ENCODE assay signal across 8 cellular contexts in the genomic region with DNA sequence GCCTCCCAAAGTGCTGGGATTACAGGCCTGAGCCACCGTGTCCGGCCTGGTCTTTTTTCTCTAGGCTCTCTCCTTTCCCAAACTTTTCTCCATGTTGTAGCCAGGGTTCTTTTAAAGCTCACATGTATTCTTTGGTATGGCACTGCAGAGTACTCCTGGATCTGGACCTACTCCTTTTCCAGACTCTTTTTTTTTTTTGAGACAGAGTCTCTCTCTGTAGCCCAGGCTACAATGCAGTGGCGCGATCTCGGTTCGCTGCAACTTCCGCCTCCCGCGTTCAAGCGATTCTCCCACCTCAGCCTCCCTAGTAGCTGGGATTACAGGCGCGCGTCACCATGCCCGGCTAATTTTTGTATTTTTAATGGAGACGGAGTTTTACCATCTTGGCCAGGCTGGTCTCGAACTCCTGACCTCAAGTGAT. TPM values are rescaled to one million over a fixed set of nuclear protein-coding genes. Genes with fewer than 3 reads are reported as not detected.
DNase-seq lines count a peak whose midpoint lies in the region; ATAC-seq, FAIRE-seq and TF ChIP-seq lines count a peak whose summit lies in the region.

No MANE protein-coding gene starts in this region.

- H2BK120ac ChIP-seq in H1 (replicated peaks; ENCODE audit: low read depth, low read length) (no peak overlapping the region), neuronal stem cell (ENCODE audit: low read depth, low read length) (no peak overlapping the region)

- no peak overlapping the region for H2BK15ac ChIP-seq in H1 (ENCODE audit: low read length)
- no peak overlapping the region for H2BK15ac ChIP-seq in neuronal stem cell (ENCODE audit: low read length)

- H3K56ac ChIP-seq in H1 (replicated peaks; ENCODE audit: insufficient read length, low read depth, low read length) = no peak overlapping the region

- CTCF ChIA-PET in CD4-positive, alpha-beta T cell (lab: Charles Lee) = interaction anchor here (1.2 to 3.4 kb wide), 4 partner anchors 32 to 854 kb away, joined by 3 to 27 read pairs (median 6); a partner anchor contains a TSS
- CTCF ChIA-PET in H1 (lab: Charles Lee; ENCODE audit: partially characterized antibody) = interaction anchor here (1.2 to 3.0 kb wide), 7 partner anchors 11 to 80 kb away, joined by 3 to 14 read pairs (median 4); no protein-coding TSS in a partner anchor

- 0 out of 2 replicates have a peak, but pooled peaks cover 2% of the 10 kb centered on the region for H3K23me2 ChIP-seq in H1 (ENCODE audit: low read depth, low read length)

- intact Hi-C loops in CD4-positive, alpha-beta T cell (cut with DNase I, micrococcal nuclease) = loop anchor here in 1 of 2 experiments (2.0 to 5.0 kb wide), 4 partner anchors 69 to 409 kb away; a partner anchor contains a TSS

- peak in 1 of 10 experiments; percentile 2 for DNase-seq in CD4-positive, alpha-beta T cell
- DNase-seq in OCI-M1 (lab: John Stamatoyannopoulos, UW) (peak; percentile 68), H1 (ENCODE audit: low read depth in 1 of 2, low spot score in 2 of 2) (no peak), neuronal stem cell (ENCODE audit: low spot score) (no peak), omental fat pad (ENCODE audit: low spot score) (no peak), NCI-H2227 (lab: John Stamatoyannopoulos, UW; ENCODE audit: unreplicated experiment) (no peak)
- DNase-seq in stimulated activated CD4-positive, alpha-beta T cell treated with anti-CD3 and anti-CD28 coated beads, Interleukin-4, amount 100 ng/mL, for 4 hours = no peak

- WGBS in H1 (ENCODE audit: extremely low coverage in 1 of 2, insufficient coverage in 1 of 2, insufficient read length in 1 of 2, insufficient replicate concordance in 2 of 2, low coverage in 1 of 2, low lambda C conversion rate in 2 of 2, missing lambda C conversion rate in 1 of 2), 2 experiments = 81% methylated on average over 16 of the region's 16 CpGs; no CpG with 5 or more reads in 1 of the 2 experiments
- no CpG with 5 or more reads among the region's 16 CpGs for WGBS in neuronal stem cell (ENCODE audit: extremely low coverage in 2 of 2, insufficient read length in 2 of 2, insufficient replicate concordance in 1 of 2), 2 donors

- H3K4ac ChIP-seq in H1 (replicated peaks; ENCODE audit: insufficient read length, low read depth, low read length) = no peak overlapping the region
- H3K4ac ChIP-seq in neuronal stem cell (ENCODE audit: low read length) = no peak overlapping the region

- H3K9ac ChIP-seq in H1 (replicated peaks in 1 of 4; ENCODE audit: extremely low read depth in 1 of 4, low read depth in 3 of 4, low read length in 3 of 4) (no peak overlapping the region; a peak in 1 of 7 replicates), neuronal stem cell (ENCODE audit: low read depth, low read length, poor library complexity) (no peak overlapping the region)

- no peaks in the 10 kb centered on the region; a peak in 1 of 4 replicates for H3K79me2 ChIP-seq in H1 (ENCODE audit: control insufficient read depth in 1 of 2, insufficient read depth in 2 of 2, low read length in 2 of 2)

- TF ChIP-seq POLR2A in H1 (IDR thresholded peaks at IDR 0.05; ENCODE audit: control extremely low read depth in 1 of 2, low read depth in 2 of 2, low read length in 2 of 2) = no peak

- H2AFZ ChIP-seq in H1 (ENCODE audit: low read length) (no peak overlapping the region), neuronal stem cell (ENCODE audit: low read length) (peak overlapping the region; percentile 89)

- no peak for TF ChIP-seq EP300 in H1 (IDR thresholded peaks at IDR 0.05; ENCODE audit: borderline replicate concordance in 1 of 2, low read depth in 2 of 2, low read length in 2 of 2)

- no peak overlapping the region for H4K5ac ChIP-seq in H1 (ENCODE audit: insufficient read length, low read depth, low read length)

- H3K36me3 Mint-ChIP-seq in CD4-positive, alpha-beta T cell (ENCODE audit: low read depth) = peaks cover 44% of the 10 kb centered on the region

- TF ChIP-seq RAD21 in H1 (IDR thresholded peaks at IDR 0.05 in 1 of 2, conservative IDR thresholded peaks at IDR 0.05 in 1 of 2; ENCODE audit: low read depth in 2 of 2, low read length in 2 of 2) = no peak

- H2AK5ac ChIP-seq in H1 (ENCODE audit: low read depth, low read length) = no peak overlapping the region
- H2AK5ac ChIP-seq in neuronal stem cell (ENCODE audit: low read depth, low read length) = peak overlapping the region; percentile 68

- no peak overlapping the region for H2BK12ac ChIP-seq in H1 (ENCODE audit: low read depth, low read length)
- H2BK12ac ChIP-seq in neuronal stem cell (ENCODE audit: low read length) = no peak overlapping the region

- H3K14ac ChIP-seq in H1 (ENCODE audit: insufficient read length) (no peak overlapping the region), neuronal stem cell (ENCODE audit: low read length) (no peak overlapping the region)

- no peak for FAIRE-seq in H1 (lab: Jason Lieb, UNC)

- ATAC-seq in CD4-positive, alpha-beta T cell (ENCODE audit: poor library complexity) = no peak
- ATAC-seq in omental fat pad (ENCODE audit: low FRiP score) = no peak
- ATAC-seq in GM18868 (IDR thresholded peaks at IDR 0.05; ENCODE audit: unreplicated experiment) = no peak

- H2BK5ac ChIP-seq in H1 (ENCODE audit: low read depth, low read length) (no peak overlapping the region), neuronal stem cell (ENCODE audit: low read length) (no peak overlapping the region)

- H3K27ac ChIP-seq in CD4-positive, alpha-beta T cell (ENCODE audit: low read depth, low read length) = peak overlapping the region; percentile 90
- no peak overlapping the region for H3K27ac ChIP-seq in H1 (ENCODE audit: low read depth, low read length)
- no peak overlapping the region for H3K27ac ChIP-seq in neuronal stem cell (replicated peaks; ENCODE audit: low read length)

- H2BK20ac ChIP-seq in H1 (ENCODE audit: low read length) = no peak overlapping the region

- H4K91ac ChIP-seq in H1 (replicated peaks; ENCODE audit: insufficient read length, low read length) (no peak overlapping the region), neuronal stem cell (ENCODE audit: low read depth, low read length, poor library complexity) (no peak overlapping the region)

- POLR2A ChIA-PET in CD4-positive, alpha-beta T cell (lab: Charles Lee) = interaction anchor here (0.6 to 2.3 kb wide), 35 partner anchors 9 to 853 kb away, joined by 3 to 88 read pairs (median 5); a partner anchor contains a TSS
- POLR2A ChIA-PET in H1 (lab: Charles Lee; ENCODE audit: partially characterized antibody) = interaction anchor here (0.6 to 3.6 kb wide), 26 partner anchors 9 to 603 kb away, joined by 3 to 29 read pairs (median 4); a partner anchor contains a TSS

- H3K27me3 Mint-ChIP-seq in CD4-positive, alpha-beta T cell = peaks cover 5% of the 10 kb centered on the region

- H3K79me1 ChIP-seq in H1 (ENCODE audit: low read depth, low read length) (no peaks in the 10 kb centered on the region), neuronal stem cell (ENCODE audit: low read depth, low read length) (peaks cover 3% of the 10 kb centered on the region)

- H4K8ac ChIP-seq in H1 (ENCODE audit: extremely low read depth, insufficient read depth, low read length) (peak overlapping the region; percentile 77), neuronal stem cell (ENCODE audit: low read depth, low read length) (no peak overlapping the region)

- H3K27ac Mint-ChIP-seq in CD4-positive, alpha-beta T cell = peak overlapping the region; percentile 88

- H3K4me1 ChIP-seq in H1 (replicated peaks in 1 of 4; ENCODE audit: control insufficient read depth in 3 of 4, insufficient read depth in 4 of 4, low read length in 3 of 4) (no peaks in the 10 kb centered on the region; a peak in 1 of 7 replicates), neuronal stem cell (ENCODE audit: control insufficient read depth in 2 of 2, insufficient read depth in 1 of 2, low read depth in 1 of 2, low read length in 2 of 2) (peaks cover 3 to 5% of the 10 kb centered on the region in 2 donors)

- peak overlapping the region; percentile 32 to 74 (median 59); a peak in 6 of 8 replicates for H3K4me3 ChIP-seq in H1 (ENCODE audit: extremely low read depth in 1 of 4, insufficient read depth in 2 of 4, low read depth in 3 of 4, low read length in 4 of 4)
- peak overlapping the region; percentile 72 to 78 for H3K4me3 ChIP-seq in neuronal stem cell (ENCODE audit: low read length in 2 of 2)

- H3K9me3 Mint-ChIP-seq in CD4-positive, alpha-beta T cell = no peaks in the 10 kb centered on the region

- H3K27me3 ChIP-seq in CD4-positive, alpha-beta T cell (ENCODE audit: control insufficient read depth, insufficient read depth, low read length) = no peaks in the 10 kb centered on the region
- H3K27me3 ChIP-seq in H1 (replicated peaks in 1 of 4; ENCODE audit: control insufficient read depth in 3 of 4, extremely low read depth in 1 of 4, insufficient read depth in 3 of 4, low read length in 3 of 4) (no peaks in the 10 kb centered on the region; a peak in 1 of 7 replicates), neuronal stem cell (ENCODE audit: control insufficient read depth in 3 of 3, insufficient read depth in 3 of 3, low read depth in 1 of 3, low read length in 3 of 3) (peaks cover 0 to 5% (median 0%) of the 10 kb centered on the region in 3 experiments)

- TF ChIP-seq CTCF in CD4-positive, alpha-beta T cell (IDR thresholded peaks at IDR 0.05) = no peak
- TF ChIP-seq CTCF in H1 (IDR thresholded peaks at IDR 0.05; ENCODE audit: control extremely low read depth in 1 of 3, insufficient read depth in 1 of 3, low read depth in 1 of 3, low read length in 3 of 3) (no peak), omental fat pad (IDR thresholded peaks at IDR 0.05) (no peak)

- no peaks in the 10 kb centered on the region for H3K9me3 ChIP-seq in CD4-positive, alpha-beta T cell (ENCODE audit: control insufficient read depth, low read length)
- H3K9me3 ChIP-seq in H1 (ENCODE audit: insufficient read depth in 2 of 2, low read depth in 1 of 2, low read length in 1 of 2) = no peaks in the 10 kb centered on the region
- H3K9me3 ChIP-seq in neuronal stem cell (replicated peaks in 1 of 2; ENCODE audit: control insufficient read depth in 2 of 2, insufficient read depth in 1 of 2, low read depth in 1 of 2, low read length in 2 of 2) = no peaks in the 10 kb centered on the region

- no peak overlapping the region for H3K23ac ChIP-seq in H1 (ENCODE audit: insufficient read length)
- H3K23ac ChIP-seq in neuronal stem cell (ENCODE audit: low read depth, low read length, poor library complexity) = no peak overlapping the region

- H3K18ac ChIP-seq in H1 (ENCODE audit: extremely low read depth, low read length) (no peak overlapping the region), neuronal stem cell (ENCODE audit: low read length) (no peak overlapping the region)

- H3K4me3 Mint-ChIP-seq in CD4-positive, alpha-beta T cell = peak overlapping the region; percentile 94

- H3K4me1 Mint-ChIP-seq in CD4-positive, alpha-beta T cell (ENCODE audit: low read depth) = peaks cover 34% of the 10 kb centered on the region

- peaks cover 2 to 16% (median 7%) of the 10 kb centered on the region in 4 experiments; a peak in 4 of 8 replicates for H3K36me3 ChIP-seq in H1 (ENCODE audit: control insufficient read depth in 2 of 4, insufficient read depth in 4 of 4, low read length in 3 of 4)
- H3K36me3 ChIP-seq in neuronal stem cell (replicated peaks in 1 of 2; ENCODE audit: control insufficient read depth in 2 of 2, insufficient read depth in 2 of 2, low read length in 2 of 2) = peaks cover 4 to 29% of the 10 kb centered on the region in 2 donors

- peak overlapping the region; percentile 47 to 57; a peak in 3 of 4 replicates for H3K4me2 ChIP-seq in H1 (ENCODE audit: insufficient read depth in 1 of 2, low read depth in 2 of 2, low read length in 2 of 2)
- H3K4me2 ChIP-seq in neuronal stem cell (ENCODE audit: insufficient read depth, low read length, poor library complexity, severe bottlenecking) = peak overlapping the region; percentile 25

- peaks cover 0 to 2% of the 10 kb centered on the region in 2 experiments for H4K20me1 ChIP-seq in H1 (replicated peaks in 1 of 2; ENCODE audit: control insufficient read depth in 1 of 2, insufficient read depth in 2 of 2, low read length in 2 of 2)

RNA-seq across cellular contexts. Expression of a gene that starts 0.6 kb away (rescaled TPM):
- total RNA-seq in CD4-positive, alpha-beta T cell = 1 to 10 TPM; 1.9 to 4.8 TPM
- total RNA-seq in H1 (2021; fragmentation: NEBNext Ultra II Directional; extraction: Animal tissue kit (Norgen Biotek cat#: 25700)) = 10.4 and 13.7 TPM in 2 replicates
- 17.3 and 17.5 TPM in 2 replicates for polyA plus RNA-seq in H1 (2011; rRNA removed)
- 16.2 TPM for polyA plus RNA-seq in H1 (2011; cell fraction: cytosol; rRNA removed)
- polyA plus RNA-seq in H1 (2011; cell fraction: nucleus; rRNA removed) = 16.7 TPM
- 16.1 to 19.7 TPM (median 16.4 TPM) in 4 replicates for polyA plus RNA-seq in H1 (2012, experiment 1 of 2)
- polyA plus RNA-seq in H1 (2012, experiment 2 of 2) = 22.1 TPM
- polyA plus RNA-seq in H1 (2013, experiment 1 of 2) = 8.0 TPM
- 8.4 TPM for polyA plus RNA-seq in H1 (2013, experiment 2 of 2)
- polyA minus RNA-seq in H1 (2011; rRNA and poly(A)+ RNA removed) = 42.5 and 46.4 TPM in 2 replicates
- polyA minus RNA-seq in H1 (2011; cell fraction: cytosol; rRNA and poly(A)+ RNA removed) = 19.9 TPM
- 10.2 TPM for polyA minus RNA-seq in H1 (2011; cell fraction: nucleus; rRNA and poly(A)+ RNA removed)
- polyA plus RNA-seq in neuronal stem cell (2013, experiment 1 of 2) = 8.6 TPM
- polyA plus RNA-seq in neuronal stem cell (2013, experiment 2 of 2) = 7.6 TPM
- total RNA-seq in omental fat pad = 10 to 100 TPM in 2 of 4 donors, 1 to 10 TPM in 2; 8.2 to 13.7 (median 10.3) TPM

RNA-seq across cellular contexts. Expression of a gene that starts 41.3 kb away (rescaled TPM):
- 10 to 100 TPM; 26.0 to 26.3 TPM for total RNA-seq in CD4-positive, alpha-beta T cell
- 54.1 and 57.8 TPM in 2 replicates for total RNA-seq in H1 (2021; fragmentation: NEBNext Ultra II Directional; extraction: Animal tissue kit (Norgen Biotek cat#: 25700))
- polyA plus RNA-seq in H1 (2011; rRNA removed) = 18.6 and 23.7 TPM in 2 replicates
- polyA plus RNA-seq in H1 (2011; cell fraction: cytosol; rRNA removed) = 16.2 TPM
- polyA plus RNA-seq in H1 (2011; cell fraction: nucleus; rRNA removed) = 15.2 TPM
- polyA plus RNA-seq in H1 (2012, experiment 1 of 2) = 32.1 to 39.0 TPM (median 33.3 TPM) in 4 replicates
- polyA plus RNA-seq in H1 (2012, experiment 2 of 2) = 12.7 TPM
- polyA plus RNA-seq in H1 (2013, experiment 1 of 2) = 32.1 TPM
- 32.6 TPM for polyA plus RNA-seq in H1 (2013, experiment 2 of 2)
- 22.5 and 24.7 TPM in 2 replicates for polyA minus RNA-seq in H1 (2011; rRNA and poly(A)+ RNA removed)
- polyA minus RNA-seq in H1 (2011; cell fraction: cytosol; rRNA and poly(A)+ RNA removed) = 16.1 TPM
- polyA minus RNA-seq in H1 (2011; cell fraction: nucleus; rRNA and poly(A)+ RNA removed) = 17.2 TPM
- polyA plus RNA-seq in neuronal stem cell (2013, experiment 1 of 2) = 36.4 TPM
- 37.7 TPM for polyA plus RNA-seq in neuronal stem cell (2013, experiment 2 of 2)
- total RNA-seq in omental fat pad = 10 to 100 TPM; 13.1 to 22.1 (median 15.8) TPM
